8 cellular contexts compared by ENCODE assay signal in the genomic region with DNA sequence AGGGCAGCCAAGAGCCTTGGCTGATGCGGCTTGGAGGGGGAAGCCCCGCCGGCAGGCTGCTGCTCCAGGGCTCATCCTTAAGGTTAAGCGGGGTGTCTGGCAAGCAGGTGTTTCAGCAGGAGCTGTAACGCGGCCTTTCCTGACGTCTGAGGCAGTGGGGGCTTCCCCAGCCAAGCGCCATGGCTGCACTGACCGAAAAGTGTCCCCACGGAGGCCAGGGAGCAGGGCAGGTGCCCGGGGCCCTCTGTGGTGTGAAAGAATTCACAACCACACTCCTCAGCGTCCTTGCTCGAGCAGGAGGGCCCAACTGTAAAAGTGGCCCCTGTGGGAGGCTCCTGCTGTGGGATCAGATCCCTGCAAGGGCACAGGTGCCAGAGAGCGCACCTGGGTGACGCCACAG.
"Had no signal": no experiment of that assay in that cellular context is flagged by ENCODE, and none has a peak within 500 bp of the region (broad histone marks: within the 10 kb centered on the region; RNA-seq: fewer than 3 reads in every experiment).

No MANE protein-coding gene starts in this region.

- H3K4me1 ChIP-seq: HAP-1 had no signal

- H3K4me2 ChIP-seq: GM23338 had no signal

- H3K36me3 ChIP-seq: HAP-1 had no signal

- FAIRE-seq: H54, HepG2, K562 had no signal

- H3K4me3 ChIP-seq: GM23338, HAP-1, K562 had no signal

- H2AFZ ChIP-seq: GM23338 had no signal

- H3K9me3 ChIP-seq: HAP-1 had no signal

- H3K27ac ChIP-seq: HL-60 had no signal

- DNase-seq: IMR-90, KG1 had no signal
